ENCODE assay signal across 25 cellular contexts in genomic region chr6:99143108-99143828, GRCh38.
"Had no signal": no experiment of that assay in that cellular context is flagged by ENCODE, and none has a peak within 500 bp of the region (broad histone marks: within the 10 kb centered on the region; RNA-seq: fewer than 3 reads in every experiment).

No MANE protein-coding gene starts in this region.

- H3K4me1 ChIP-seq: colonic mucosa, parathyroid adenoma, prostate gland, right atrium auricular region, sigmoid colon, stomach, thyroid gland, vagina had no signal

- H3K4me3 ChIP-seq: colonic mucosa, mucosa of descending colon, neural progenitor cell, prostate gland, right atrium auricular region, sigmoid colon, stomach, thyroid gland, vagina had no signal

- ATAC-seq: esophagus mucosa; mucosa of descending colon; naive thymus-derived CD4-positive, alpha-beta T cell; stimulated activated effector memory CD8-positive, alpha-beta T cell treated with anti-CD3 and anti-CD28 coated beads, Interleukin-12 subunit alpha, Interleukin-12 subunit beta, amount 100 ng/mL, for 72 hours had no signal

- FAIRE-seq: keratinocyte had no signal

- H3K27ac ChIP-seq: colonic mucosa, epithelial cell of prostate, neural progenitor cell, parathyroid adenoma, prostate gland, right atrium auricular region, sigmoid colon, stomach, thyroid gland, vagina had no signal

- H3K27me3 Mint-ChIP-seq: dendritic cell treated with granulocyte-macrophage colony-stimulating factor and Interleukin-4, amounts not matched to agents 40 ng/mL and 50 ng/mL, for 4 days had no signal

- H3K9me3 Mint-ChIP-seq: dendritic cell treated with granulocyte-macrophage colony-stimulating factor and Interleukin-4, amounts not matched to agents 40 ng/mL and 50 ng/mL, for 4 days; nephron; stimulated activated effector memory CD8-positive, alpha-beta T cell treated with anti-CD3 and anti-CD28 coated beads, Interleukin-12 subunit alpha, Interleukin-12 subunit beta, amount 100 ng/mL, for 72 hours had no signal

- H3K4me3 Mint-ChIP-seq: dendritic cell treated with granulocyte-macrophage colony-stimulating factor and Interleukin-4, amounts not matched to agents 40 ng/mL and 50 ng/mL, for 4 days; endodermal cell; naive thymus-derived CD4-positive, alpha-beta T cell; nephron; neural progenitor cell; stimulated activated effector memory CD8-positive, alpha-beta T cell treated with anti-CD3 and anti-CD28 coated beads, Interleukin-12 subunit alpha, Interleukin-12 subunit beta, amount 100 ng/mL, for 72 hours had no signal

- H3K27ac Mint-ChIP-seq: dendritic cell treated with granulocyte-macrophage colony-stimulating factor and Interleukin-4, amounts not matched to agents 40 ng/mL and 50 ng/mL, for 4 days; endodermal cell; naive thymus-derived CD4-positive, alpha-beta T cell; nephron; neural progenitor cell; stimulated activated effector memory CD8-positive, alpha-beta T cell treated with anti-CD3 and anti-CD28 coated beads, Interleukin-12 subunit alpha, Interleukin-12 subunit beta, amount 100 ng/mL, for 72 hours had no signal

- H3K4me1 Mint-ChIP-seq: stimulated activated effector memory CD8-positive, alpha-beta T cell treated with anti-CD3 and anti-CD28 coated beads, Interleukin-12 subunit alpha, Interleukin-12 subunit beta, amount 100 ng/mL, for 72 hours had no signal

- DNase-seq: colonic mucosa; effector CD8-positive, alpha-beta T cell; endodermal cell; foreskin melanocyte; mammary epithelial cell; mucosa of descending colon; naive thymus-derived CD4-positive, alpha-beta T cell; sigmoid colon; stimulated activated CD4-positive, alpha-beta T cell treated with anti-CD3 and anti-CD28 coated beads, Interleukin-2, amount 100 ng/mL, for 24 hours; stimulated activated CD4-positive, alpha-beta T cell treated with anti-CD3 and anti-CD28 coated beads, Interleukin-4, amount 100 ng/mL, for 24 hours; stimulated activated naive CD4-positive, alpha-beta T cell treated with Interleukin-2 at 50 U/mL for 16 hours; stomach; thyroid gland; trophoblast cell had no signal

- H3K36me3 ChIP-seq: colonic mucosa, neural progenitor cell, prostate gland, right atrium auricular region, sigmoid colon, stomach, thyroid gland, vagina had no signal

- H3K27me3 ChIP-seq: colonic mucosa, neural progenitor cell, right atrium auricular region, stomach, thyroid gland, vagina had no signal

- H3K9me3 ChIP-seq: colonic mucosa, mucosa of descending colon, prostate gland, right atrium auricular region, sigmoid colon, stomach, thyroid gland, vagina had no signal

- H3K36me3 Mint-ChIP-seq: neural progenitor cell; stimulated activated effector memory CD8-positive, alpha-beta T cell treated with anti-CD3 and anti-CD28 coated beads, Interleukin-12 subunit alpha, Interleukin-12 subunit beta, amount 100 ng/mL, for 72 hours had no signal
